ENCODE assay signal across 19 cellular contexts in the genomic region with DNA sequence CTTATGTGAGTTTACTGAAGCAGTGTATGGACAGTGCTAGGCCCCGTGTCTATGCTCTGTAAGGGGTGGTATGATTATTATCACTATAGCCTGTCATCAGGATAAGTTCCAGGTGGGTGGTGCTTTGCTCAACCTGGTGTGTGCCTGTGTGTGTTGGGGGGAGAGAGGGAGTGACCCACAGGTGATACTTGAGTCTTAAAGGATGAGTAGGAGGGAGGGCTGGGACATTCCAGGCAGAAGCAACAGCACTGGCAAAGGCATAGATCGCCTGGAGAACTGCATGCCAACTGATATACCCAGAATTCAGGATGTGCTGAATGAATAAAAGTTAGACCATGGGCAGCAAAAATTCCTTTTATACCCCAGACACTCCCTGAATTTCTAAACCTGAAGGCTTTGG. TPM values are rescaled to one million over a fixed set of nuclear protein-coding genes. Genes with fewer than 3 reads are reported as not detected.
A peak's percentile ranks its signal among the peaks of the same experiment; 100 is the strongest.
DNase-seq lines count a peak whose midpoint lies in the region; ATAC-seq, FAIRE-seq and TF ChIP-seq lines count a peak whose summit lies in the region.
"Had no signal": no experiment of that assay in that cellular context is flagged by ENCODE, and none has a peak within 500 bp of the region (broad histone marks: within the 10 kb centered on the region; RNA-seq: fewer than 3 reads in every experiment).

No MANE protein-coding gene starts in this region.

- no peaks in the 10 kb centered on the region for H3K9me3 ChIP-seq in NT2/D1 (ENCODE audit: insufficient read depth, low read length)
- no peaks in the 10 kb centered on the region for H3K9me3 ChIP-seq in uterus
- H3K9me3 ChIP-seq: HAP-1 had no signal

- CTCF ChIA-PET in WTC11 (lab: Charles Lee): no interaction called here

- FAIRE-seq in urothelium cell line (lab: Jason Lieb, UNC): peak; percentile 91
- FAIRE-seq: A204.1, GM12878, GM18507, H1, HepG2, HTR-8/SVneo had no signal

- H3K36me3 ChIP-seq in NT2/D1 (ENCODE audit: insufficient read depth, insufficient read length, low read length): no peaks in the 10 kb centered on the region
- no peaks in the 10 kb centered on the region for H3K36me3 ChIP-seq in uterus
- H3K36me3 ChIP-seq: HAP-1 had no signal

- H3K4me3 Mint-ChIP-seq in WTC11: no peak overlapping the region
- H3K4me3 Mint-ChIP-seq: B cell; CD4-positive, alpha-beta memory T cell had no signal

- intact Hi-C loops in uterus (cut with DNase I; ENCODE audit: low total_unique reads): no loop called here

- H3K27ac ChIP-seq in uterus: no peak overlapping the region

- ATAC-seq in WTC11 (no peak), GM21576 (IDR thresholded peaks at IDR 0.05; ENCODE audit: unreplicated experiment) (no peak)
- ATAC-seq: GM12878, HepG2 had no signal

- H3K36me3 Mint-ChIP-seq in WTC11: peaks cover 5% of the 10 kb centered on the region; the same call in 1 of the 2 replicates
- H3K36me3 Mint-ChIP-seq: CD4-positive, alpha-beta memory T cell had no signal

- no peaks in the 10 kb centered on the region for H3K27me3 ChIP-seq in NT2/D1 (ENCODE audit: insufficient read depth, insufficient read length)
- H3K27me3 ChIP-seq in uterus: no peaks in the 10 kb centered on the region

- H3K4me1 ChIP-seq in NT2/D1 (ENCODE audit: insufficient read depth, insufficient read length) (peaks cover 3% of the 10 kb centered on the region), uterus (no peaks in the 10 kb centered on the region)

- H3K4me3 ChIP-seq in NT2/D1 (ENCODE audit: insufficient read length, low read depth) (no peak overlapping the region), foreskin fibroblast (ENCODE audit: low read depth in 1 of 2, low read length in 2 of 2) (no peak overlapping the region), uterus (no peak overlapping the region)
- H3K4me3 ChIP-seq: GM12878, HAP-1 had no signal

- DNase-seq in NT2/D1 (ENCODE audit: low read depth, low spot score): no peak
- no peak for DNase-seq in WTC11 (ENCODE audit: low spot score)
- peak; percentile 57 for DNase-seq in kidney tubule cell (ENCODE audit: low spot score)
- DNase-seq in urothelium cell line (ENCODE audit: low spot score): no peak
- no peak for DNase-seq in foreskin fibroblast
- DNase-seq in uterus: no peak
- DNase-seq: C1 segment of cervical spinal cord; CD4-positive, alpha-beta memory T cell; DMS79 had no signal

- POLR2A ChIA-PET in WTC11 (lab: Charles Lee): interaction anchor here (0.6 kb wide), 1 partner anchor 50 kb away, joined by 3 read pairs; no protein-coding TSS in a partner anchor

- TF ChIP-seq POLR2A in uterus (IDR thresholded peaks at IDR 0.05): no peak

- peaks cover 10% of the 10 kb centered on the region for H3K27me3 Mint-ChIP-seq in WTC11 (ENCODE audit: low read depth)

- H3K9me3 Mint-ChIP-seq in WTC11: no peaks in the 10 kb centered on the region
- H3K9me3 Mint-ChIP-seq: CD4-positive, alpha-beta memory T cell had no signal

- TF ChIP-seq CTCF in WTC11 (IDR thresholded peaks at IDR 0.05) (no peak), foreskin fibroblast (IDR thresholded peaks at IDR 0.05; ENCODE audit: low read depth, low read length) (no peak), uterus (IDR thresholded peaks at IDR 0.05) (no peak)

- H3K27ac Mint-ChIP-seq in WTC11: peak overlapping the region; percentile 85; the same call in 1 of the 2 replicates
- H3K27ac Mint-ChIP-seq: B cell; CD4-positive, alpha-beta memory T cell had no signal

- H3K4me1 Mint-ChIP-seq in WTC11: peaks cover 20% of the 10 kb centered on the region

- peak overlapping the region; percentile 21 for H3K9ac ChIP-seq in NT2/D1 (ENCODE audit: insufficient read length, low read depth)

TF ChIP-seq in WTC11, 78 proteins besides CTCF, POLR2A, EP300 and RAD21:
- TF ChIP-seq SMAD4 (CRISPR knock-in tag; IDR thresholded peaks at IDR 0.05) (no peak), KAT7 (CRISPR knock-in tag; IDR thresholded peaks at IDR 0.05; ENCODE audit: borderline replicate concordance) (no peak), ATF3 (CRISPR knock-in tag; conservative IDR thresholded peaks at IDR 0.05) (no peak), SOX15 (CRISPR knock-in tag; IDR thresholded peaks at IDR 0.05) (no peak), FOXP1 (CRISPR knock-in tag; IDR thresholded peaks at IDR 0.05; ENCODE audit: borderline replicate concordance) (no peak), ESRRA (CRISPR knock-in tag; IDR thresholded peaks at IDR 0.05; ENCODE audit: borderline replicate concordance) (no peak), SMAD3 (CRISPR knock-in tag; IDR thresholded peaks at IDR 0.05; ENCODE audit: borderline replicate concordance) (no peak), RELA (CRISPR knock-in tag; IDR thresholded peaks at IDR 0.05; ENCODE audit: borderline replicate concordance) (no peak), GRHL2 (CRISPR knock-in tag; IDR thresholded peaks at IDR 0.05; ENCODE audit: insufficient replicate concordance, severe bottlenecking) (no peak), ZNF121 (CRISPR knock-in tag; IDR thresholded peaks at IDR 0.05) (no peak), FOXK1 (CRISPR knock-in tag; IDR thresholded peaks at IDR 0.05) (no peak), IRF2 (CRISPR knock-in tag; IDR thresholded peaks at IDR 0.05; ENCODE audit: borderline replicate concordance, low read depth) (no peak), ZNF396 (CRISPR knock-in tag; IDR thresholded peaks at IDR 0.05; ENCODE audit: borderline replicate concordance) (no peak), TCF7 (CRISPR knock-in tag; IDR thresholded peaks at IDR 0.05; ENCODE audit: low read depth) (no peak), USF1 (CRISPR knock-in tag; IDR thresholded peaks at IDR 0.05) (no peak), E2F5 (CRISPR knock-in tag; IDR thresholded peaks at IDR 0.05) (no peak)
- TF ChIP-seq, protein P1, sequence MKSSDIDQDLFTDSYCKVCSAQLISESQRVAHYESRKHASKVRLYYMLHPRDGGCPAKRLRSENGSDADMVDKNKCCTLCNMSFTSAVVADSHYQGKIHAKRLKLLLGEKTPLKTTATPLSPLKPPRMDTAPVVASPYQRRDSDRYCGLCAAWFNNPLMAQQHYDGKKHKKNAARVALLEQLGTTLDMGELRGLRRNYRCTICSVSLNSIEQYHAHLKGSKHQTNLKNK (CRISPR knock-in tag; IDR thresholded peaks at IDR 0.05): no peak
- TF ChIP-seq, protein P2, sequence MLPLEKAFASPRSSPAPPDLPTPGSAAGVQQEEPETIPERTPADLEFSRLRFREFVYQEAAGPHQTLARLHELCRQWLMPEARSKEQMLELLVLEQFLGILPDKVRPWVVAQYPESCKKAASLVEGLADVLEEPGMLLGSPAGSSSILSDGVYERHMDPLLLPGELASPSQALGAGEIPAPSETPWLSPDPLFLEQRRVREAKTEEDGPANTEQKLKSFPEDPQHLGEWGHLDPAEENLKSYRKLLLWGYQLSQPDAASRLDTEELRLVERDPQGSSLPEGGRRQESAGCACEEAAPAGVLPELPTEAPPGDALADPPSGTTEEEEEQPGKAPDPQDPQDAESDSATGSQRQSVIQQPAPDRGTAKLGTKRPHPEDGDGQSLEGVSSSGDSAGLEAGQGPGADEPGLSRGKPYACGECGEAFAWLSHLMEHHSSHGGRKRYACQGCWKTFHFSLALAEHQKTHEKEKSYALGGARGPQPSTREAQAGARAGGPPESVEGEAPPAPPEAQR (CRISPR knock-in tag; IDR thresholded peaks at IDR 0.05): no peak
- TF ChIP-seq, protein P3, sequence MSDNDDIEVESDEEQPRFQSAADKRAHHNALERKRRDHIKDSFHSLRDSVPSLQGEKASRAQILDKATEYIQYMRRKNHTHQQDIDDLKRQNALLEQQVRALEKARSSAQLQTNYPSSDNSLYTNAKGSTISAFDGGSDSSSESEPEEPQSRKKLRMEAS (CRISPR knock-in tag; IDR thresholded peaks at IDR 0.05): no peak
TF ChIP-seq in WTC11: peak in this region for 0.

RNA-seq across cellular contexts. Expression of gene KIAA1671, which starts 4.5 kb away (rescaled TPM):
- total RNA-seq in WTC11 (2021) (22.0 to 26.0 TPM (median 24.0 TPM) in 3 replicates), uterus (10 to 100 TPM in 2 of 4 donors, 1 to 10 TPM in 2; 7.6 to 26.1 (median 16.7) TPM)

RNA-seq across cellular contexts. Expression of gene LHFPL7, which starts 10.5 kb away (rescaled TPM):
- total RNA-seq in WTC11 (2021) (not detected in 3 replicates), uterus (1 to 10 TPM in 1 of 4 donors, not detected in 3; 1.0 TPM)
- total RNA-seq: B cell; CD4-positive, alpha-beta memory T cell; G401; GM12878; H1; HepG2 had no signal
